17 cellular contexts compared by ENCODE assay signal in the genomic region with DNA sequence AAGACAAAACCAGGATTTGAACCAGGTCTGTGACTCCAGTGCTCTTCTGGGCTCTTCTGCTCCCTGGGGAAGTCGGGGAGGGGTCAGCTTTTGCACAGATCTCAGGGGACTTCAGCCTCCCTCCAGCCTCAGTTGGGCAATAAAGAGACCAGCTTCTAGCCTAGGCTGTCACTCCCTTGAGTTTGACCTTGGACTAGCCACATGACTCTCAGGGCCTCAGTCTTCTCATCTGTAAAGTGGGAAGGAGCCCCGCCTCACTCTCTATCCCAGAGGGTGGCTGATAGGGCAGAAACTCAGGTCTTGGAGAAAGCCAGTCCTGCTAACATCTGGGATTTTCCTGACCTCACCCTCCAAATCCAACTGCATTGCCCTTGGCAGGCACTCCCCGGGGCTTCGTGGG. TPM values are rescaled to one million over a fixed set of nuclear protein-coding genes. Genes with fewer than 3 reads are reported as not detected.
A peak's percentile ranks its signal among the peaks of the same experiment; 100 is the strongest.
DNase-seq lines count a peak whose midpoint lies in the region; ATAC-seq, FAIRE-seq and TF ChIP-seq lines count a peak whose summit lies in the region.
"Had no signal": no experiment of that assay in that cellular context is flagged by ENCODE, and none has a peak within 500 bp of the region (broad histone marks: within the 10 kb centered on the region; RNA-seq: fewer than 3 reads in every experiment).

No MANE protein-coding gene starts in this region.

- H3K27ac ChIP-seq in HEK293 (ENCODE audit: extremely low read depth, low read depth, low read length), result no peak overlapping the region
- H3K27ac ChIP-seq in K562 (ENCODE audit: extremely low read depth, low read depth, low read length), result no peak overlapping the region
- no peak overlapping the region for H3K27ac ChIP-seq in neuronal stem cell (replicated peaks; ENCODE audit: low read length)
- H3K27ac ChIP-seq in smooth muscle cell (ENCODE audit: low read depth), result no peak overlapping the region

- no peak overlapping the region for H3K18ac ChIP-seq in neuronal stem cell (ENCODE audit: low read length)

- no peak for TF ChIP-seq RAD21 in K562 (CRISPR knock-in tag; conservative IDR thresholded peaks at IDR 0.05 in 1 of 2, IDR thresholded peaks at IDR 0.05 in 1 of 2)

- H3K9me1 ChIP-seq in K562 (ENCODE audit: control insufficient read depth, insufficient read depth, low read length), result no peaks in the 10 kb centered on the region

- H3K4me2 ChIP-seq in K562 (ENCODE audit: insufficient read depth, low read length), result no peak overlapping the region
- no peak overlapping the region for H3K4me2 ChIP-seq in neuronal stem cell (ENCODE audit: insufficient read depth, low read length, poor library complexity, severe bottlenecking)
- no peak overlapping the region for H3K4me2 ChIP-seq in smooth muscle cell

- DNase-seq in K562 (ENCODE audit: extremely low read depth in 1 of 4, low spot score in 3 of 4) (no peak), neuronal stem cell (ENCODE audit: low spot score) (no peak), smooth muscle cell (lab: John Stamatoyannopoulos, UW; ENCODE audit: unreplicated experiment) (no peak), HPDE6-E6E7 (ENCODE audit: extremely low spot score) (no peak), OCI-M1 (lab: John Stamatoyannopoulos, UW) (no peak)
- DNase-seq: C1 segment of cervical spinal cord; CD4-positive, alpha-beta memory T cell; COR-L47; DMS153; DND-41; GOT3 had no signal

- no TSS peak for BruUV-seq in K562 (replicated peaks; lab: Mats Ljungman, UMichigan)

- no peak for FAIRE-seq in K562 (lab: Jason Lieb, UNC)
- FAIRE-seq: G401.6, GM12892, H54 had no signal

- no peak for TF ChIP-seq CTCF in HEK293 (tag by site-specific recombination; IDR thresholded peaks at IDR 0.05)
- TF ChIP-seq CTCF in K562 (IDR thresholded peaks at IDR 0.05 in 2 of 3, conservative IDR thresholded peaks at IDR 0.05 in 1 of 3; ENCODE audit: insufficient read depth in 2 of 3, low read depth in 1 of 3, low read length in 3 of 3), result no peak
- TF ChIP-seq CTCF in smooth muscle cell (IDR thresholded peaks at IDR 0.05; ENCODE audit: borderline replicate concordance, insufficient read depth, poor library complexity, severe bottlenecking), result no peak

- no peak for ATAC-seq in K562

- no peak overlapping the region for H2BK5ac ChIP-seq in neuronal stem cell (ENCODE audit: low read length)

- no peak for TF ChIP-seq EP300 in K562 (IDR thresholded peaks at IDR 0.05; ENCODE audit: low read length)

- H3K9ac ChIP-seq in K562 (ENCODE audit: insufficient read depth in 1 of 2, low read depth in 2 of 2, low read length in 2 of 2) (no peak overlapping the region), neuronal stem cell (ENCODE audit: low read depth, low read length, poor library complexity) (no peak overlapping the region), smooth muscle cell (ENCODE audit: low read depth) (no peak overlapping the region)

- WGBS in K562 (ENCODE audit: insufficient coverage, low coverage, missing lambda C conversion rate), result 7% methylated on average over 2 of the region's 4 CpGs
- no CpG with 5 or more reads among the region's 4 CpGs for WGBS in neuronal stem cell (ENCODE audit: extremely low coverage in 2 of 2, insufficient read length in 2 of 2, insufficient replicate concordance in 1 of 2), 2 donors
- WGBS in smooth muscle cell (ENCODE audit: low lambda C conversion rate), result 97% methylated on average over 4 of the region's 4 CpGs

- H4K8ac ChIP-seq in neuronal stem cell (ENCODE audit: low read depth, low read length), result no peak overlapping the region

- H3F3A ChIP-seq in smooth muscle cell (ENCODE audit: low read depth), result no peaks in the 10 kb centered on the region

- H3K4me1 ChIP-seq in HEK293 (ENCODE audit: control insufficient read depth, insufficient read depth, low read length) (no peaks in the 10 kb centered on the region), K562 (replicated peaks in 1 of 2; ENCODE audit: control insufficient read depth in 2 of 2, insufficient read depth in 2 of 2, low read length in 2 of 2) (peaks cover 0 to 8% of the 10 kb centered on the region in 2 experiments; a peak in 2 of 5 replicates), neuronal stem cell (ENCODE audit: control insufficient read depth in 2 of 2, insufficient read depth in 1 of 2, low read depth in 1 of 2, low read length in 2 of 2) (peaks cover 0 to 14% of the 10 kb centered on the region in 2 donors), smooth muscle cell (ENCODE audit: low read depth) (no peaks in the 10 kb centered on the region)
- H3K4me1 ChIP-seq: HAP-1 had no signal

- no peak overlapping the region for H2BK15ac ChIP-seq in neuronal stem cell (ENCODE audit: low read length)

- no peak overlapping the region for H2AFZ ChIP-seq in K562 (ENCODE audit: low read depth, low read length)
- H2AFZ ChIP-seq in neuronal stem cell (ENCODE audit: low read length), result no peak overlapping the region
- no peak overlapping the region for H2AFZ ChIP-seq in smooth muscle cell (ENCODE audit: low read depth)

- H4K20me1 ChIP-seq in K562 (replicated peaks; ENCODE audit: control insufficient read depth, insufficient read depth, low read length), result no peaks in the 10 kb centered on the region
- H4K20me1 ChIP-seq in smooth muscle cell (ENCODE audit: low read depth), result no peaks in the 10 kb centered on the region

- in situ Hi-C loops in K562 (cut with MboI), result no loop called here

- H2BK12ac ChIP-seq in neuronal stem cell (ENCODE audit: low read length), result no peak overlapping the region

- H3K9me3 ChIP-seq in HEK293 (ENCODE audit: control insufficient read depth, insufficient read depth, low read depth, low read length), result no peaks in the 10 kb centered on the region
- no peaks in the 10 kb centered on the region for H3K9me3 ChIP-seq in K562 (replicated peaks; ENCODE audit: control insufficient read depth, insufficient read depth, low read depth, low read length)
- H3K9me3 ChIP-seq in neuronal stem cell (replicated peaks in 1 of 2; ENCODE audit: control insufficient read depth in 2 of 2, insufficient read depth in 1 of 2, low read depth in 1 of 2, low read length in 2 of 2), result no peaks in the 10 kb centered on the region
- no peaks in the 10 kb centered on the region for H3K9me3 ChIP-seq in smooth muscle cell (replicated peaks; ENCODE audit: low read depth)
- H3K9me3 ChIP-seq: HAP-1 had no signal

- H3K27me3 ChIP-seq in K562 (ENCODE audit: control insufficient read depth in 2 of 2, insufficient read depth in 2 of 2, low read length in 2 of 2), result peaks cover 0 to 35% of the 10 kb centered on the region in 2 experiments; a peak in 2 of 5 replicates
- H3K27me3 ChIP-seq in neuronal stem cell (ENCODE audit: control insufficient read depth in 3 of 3, insufficient read depth in 3 of 3, low read depth in 1 of 3, low read length in 3 of 3), result peaks cover 0 to 37% (median 0%) of the 10 kb centered on the region in 3 experiments
- peaks cover 4% of the 10 kb centered on the region for H3K27me3 ChIP-seq in smooth muscle cell (ENCODE audit: low read depth)

- H2BK120ac ChIP-seq in neuronal stem cell (ENCODE audit: low read depth, low read length), result no peak overlapping the region

- H3K4ac ChIP-seq in neuronal stem cell (ENCODE audit: low read length), result no peak overlapping the region

- H3K4me3 ChIP-seq in HEK293 (ENCODE audit: low read depth, low read length) (no peak overlapping the region), K562 (no peak overlapping the region), neuronal stem cell (ENCODE audit: low read length in 2 of 2) (no peak overlapping the region), smooth muscle cell (no peak overlapping the region)
- H3K4me3 ChIP-seq: HAP-1 had no signal

- no peak overlapping the region for H3K23ac ChIP-seq in neuronal stem cell (ENCODE audit: low read depth, low read length, poor library complexity)

- CTCF ChIA-PET in HEK293 (lab: Yijun Ruan, JAX), result interaction anchor here (1.3 kb wide), 1 partner anchor 72 kb away, joined by 3 read pairs; no protein-coding TSS in a partner anchor
- CTCF ChIA-PET in K562 (lab: Yijun Ruan, JAX; ENCODE audit: low intra/inter-chr PET ratio), result no interaction called here

- POLR2A ChIA-PET in HEK293 (lab: Yijun Ruan, JAX), result interaction anchor here (0.5 kb wide), 1 partner anchor 171 kb away, joined by 3 read pairs; no protein-coding TSS in a partner anchor
- POLR2A ChIA-PET in K562 (lab: Yijun Ruan, JAX), result no interaction called here

- no peak for TF ChIP-seq POLR2A in K562 (conservative IDR thresholded peaks at IDR 0.05)

- intact Hi-C loops in K562 (cut with micrococcal nuclease), result no loop called here

- H3K36me3 ChIP-seq in HEK293 (ENCODE audit: control insufficient read depth in 2 of 2, insufficient read depth in 1 of 2, low read length in 2 of 2) (no peaks in the 10 kb centered on the region), K562 (ENCODE audit: control insufficient read depth, insufficient read depth, low read length) (no peaks in the 10 kb centered on the region), neuronal stem cell (replicated peaks in 1 of 2; ENCODE audit: control insufficient read depth in 2 of 2, insufficient read depth in 2 of 2, low read length in 2 of 2) (no peaks in the 10 kb centered on the region), smooth muscle cell (ENCODE audit: low read depth) (no peaks in the 10 kb centered on the region)
- H3K36me3 ChIP-seq: HAP-1 had no signal

- H3K79me1 ChIP-seq in neuronal stem cell (ENCODE audit: low read depth, low read length), result peaks cover 2% of the 10 kb centered on the region

- H3K79me2 ChIP-seq in K562 (ENCODE audit: control insufficient read depth, insufficient read depth, low read length), result no peaks in the 10 kb centered on the region
- no peaks in the 10 kb centered on the region for H3K79me2 ChIP-seq in smooth muscle cell (ENCODE audit: low read depth)

- no peak overlapping the region for H4K91ac ChIP-seq in neuronal stem cell (ENCODE audit: low read depth, low read length, poor library complexity)

- no peak overlapping the region for H3K14ac ChIP-seq in neuronal stem cell (ENCODE audit: low read length)

- peak overlapping the region; percentile 16 for H2AK5ac ChIP-seq in neuronal stem cell (ENCODE audit: low read depth, low read length)

RNA-seq across cellular contexts. Expression of a gene that starts 38.7 kb away (rescaled TPM):
- not detected in 2 replicates for total RNA-seq in K562 (2011; cell fraction: chromatin; rRNA removed; ENCODE audit: low replicate concordance)
- total RNA-seq in K562 (2011; cell fraction: nucleolus; rRNA removed), result not detected in 2 replicates
- not detected in 2 replicates for total RNA-seq in K562 (2011; cell fraction: nucleoplasm; rRNA removed)
- total RNA-seq in K562 (2014; rRNA removed) (not detected in 2 replicates), K562 (2014; rRNA removed; fragmentation: Illumina TruSeq; extraction: Trizol) (not detected in 2 replicates), K562 (2015; rRNA removed; fragmentation: Illumina TruSeq; extraction: Trizol) (not detected in 2 replicates), K562 (2021) (not detected in 2 replicates), smooth muscle cell (0.67 and 1.3 TPM in 2 replicates)
- polyA plus RNA-seq in K562 (2011; rRNA removed) (not detected in 2 replicates), K562 (2014; fragmentation: Illumina TruSeq; extraction: Trizol) (not detected in 2 replicates), K562 (2014; fragmentation: Nextera tagmentation; extraction: Ambion mirVana) (not detected), K562 (2014; rRNA removed) (not detected in 2 replicates), smooth muscle cell (0.39 and 0.63 TPM in 2 replicates)
- polyA plus RNA-seq in K562 (2011; cell fraction: cytosol; rRNA removed), result under 0.01 and 0.01 TPM in 2 replicates
- 0.01 TPM in 1 of 2 replicates, not detected in the other for polyA plus RNA-seq in K562 (2011; cell fraction: nucleus; rRNA removed)
- not detected in 2 replicates for polyA plus RNA-seq in K562 (2012)
- not detected in 2 replicates for polyA minus RNA-seq in K562 (2011; rRNA and poly(A)+ RNA removed)
- not detected in 2 replicates for polyA minus RNA-seq in K562 (2011; cell fraction: cytosol; rRNA and poly(A)+ RNA removed)
- not detected in 2 replicates for polyA minus RNA-seq in K562 (2011; cell fraction: nucleus; rRNA and poly(A)+ RNA removed)
- 0.78 TPM for polyA plus RNA-seq in neuronal stem cell (2013, experiment 1 of 2)
- 0.86 TPM for polyA plus RNA-seq in neuronal stem cell (2013, experiment 2 of 2)
- total RNA-seq: A673 had no signal
- polyA plus RNA-seq: CD4-positive, alpha-beta memory T cell had no signal
